In the genomic region with DNA sequence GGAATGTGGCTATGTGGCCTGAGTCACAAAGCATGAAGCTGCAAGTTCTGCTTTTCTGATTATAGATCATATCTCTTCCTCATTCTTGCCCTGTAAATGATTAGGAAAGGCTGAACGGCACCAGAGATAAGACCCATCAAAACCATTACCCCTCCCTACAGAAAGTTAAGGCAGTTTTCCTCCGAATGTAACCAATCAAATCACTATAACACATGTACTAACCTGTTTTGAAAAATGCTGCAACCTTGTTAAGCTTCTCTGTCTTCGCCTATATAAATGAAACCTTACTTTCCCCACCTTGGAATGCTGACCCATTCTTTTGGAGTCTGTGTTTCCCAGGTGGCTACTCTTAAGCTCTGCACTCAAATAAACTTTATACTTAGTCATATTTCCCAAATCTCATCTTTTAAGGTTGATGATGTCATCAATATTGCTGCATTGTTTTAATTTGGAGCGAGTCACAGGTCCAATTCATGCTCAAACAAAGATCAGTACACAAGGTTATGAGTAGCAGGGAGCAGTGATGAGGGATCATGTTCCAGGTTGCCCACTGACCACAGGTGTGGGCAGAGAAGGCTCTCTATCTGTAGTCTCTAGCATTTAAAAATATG, we compare ENCODE assay signal across 12 cellular contexts.
A peak's percentile ranks its signal among the peaks of the same experiment; 100 is the strongest.
DNase-seq lines count a peak whose midpoint lies in the region; ATAC-seq, FAIRE-seq and TF ChIP-seq lines count a peak whose summit lies in the region.
"Had no signal": no experiment of that assay in that cellular context is flagged by ENCODE, and none has a peak within 500 bp of the region (broad histone marks: within the 10 kb centered on the region; RNA-seq: fewer than 3 reads in every experiment).

No MANE protein-coding gene starts in this region.

- no peaks in the 10 kb centered on the region for H4K20me1 ChIP-seq in BLaER1
- H4K20me1 ChIP-seq in keratinocyte (ENCODE audit: control insufficient read depth, extremely low read depth, insufficient read depth, low read length): no peaks in the 10 kb centered on the region

- no peak for TF ChIP-seq POLR2A in vagina (IDR thresholded peaks at IDR 0.05)

- no peaks in the 10 kb centered on the region for H3K27me3 ChIP-seq in BLaER1
- no peaks in the 10 kb centered on the region for H3K27me3 ChIP-seq in keratinocyte (ENCODE audit: control insufficient read depth, extremely low read depth, insufficient read depth, low read length)
- H3K27me3 ChIP-seq in vagina: no peaks in the 10 kb centered on the region

- no peaks in the 10 kb centered on the region for H3K36me3 Mint-ChIP-seq in T-helper 2 cell treated with Interferon-gamma antibody and Interleukin-4, amounts not matched to agents 5 μg/mL and 100 μg/mL, for 36 hours (ENCODE audit: low read depth)

- peak; percentile 81 for ATAC-seq in HG02759 (IDR thresholded peaks at IDR 0.05; ENCODE audit: unreplicated experiment)

- H3K9me1 ChIP-seq in keratinocyte (ENCODE audit: control insufficient read depth, extremely low read depth, insufficient read depth, low read length): no peaks in the 10 kb centered on the region

- FAIRE-seq in keratinocyte (lab: Jason Lieb, UNC): peak; percentile 97

- peak overlapping the region; percentile 4 for H2AFZ ChIP-seq in keratinocyte (ENCODE audit: control insufficient read depth, low read length)

- no peaks in the 10 kb centered on the region for H3K27me3 Mint-ChIP-seq in T-helper 2 cell treated with Interferon-gamma antibody and Interleukin-4, amounts not matched to agents 5 μg/mL and 100 μg/mL, for 36 hours (ENCODE audit: low read depth)

- H3K4me1 ChIP-seq in BLaER1: peaks cover 15% of the 10 kb centered on the region
- peaks cover 22% of the 10 kb centered on the region for H3K4me1 ChIP-seq in keratinocyte (ENCODE audit: control insufficient read depth, extremely low read depth, insufficient read depth, low read length)
- H3K4me1 ChIP-seq in vagina: no peaks in the 10 kb centered on the region

- no peaks in the 10 kb centered on the region for H3K36me3 ChIP-seq in BLaER1
- no peaks in the 10 kb centered on the region for H3K36me3 ChIP-seq in keratinocyte (ENCODE audit: control insufficient read depth in 2 of 2, extremely low read depth in 1 of 2, insufficient read depth in 2 of 2, low read length in 2 of 2)
- no peaks in the 10 kb centered on the region for H3K36me3 ChIP-seq in vagina

- H3K79me2 ChIP-seq in keratinocyte (ENCODE audit: control insufficient read depth, insufficient read depth, low read length): no peaks in the 10 kb centered on the region

- H3K27ac ChIP-seq in BLaER1: no peak overlapping the region
- peak overlapping the region; percentile 88 for H3K27ac ChIP-seq in keratinocyte (ENCODE audit: control insufficient read depth, insufficient read depth, low read length)
- H3K27ac ChIP-seq in vagina: no peak overlapping the region

- no peak overlapping the region for H3K4me3 Mint-ChIP-seq in T-helper 2 cell treated with Interferon-gamma antibody and Interleukin-4, amounts not matched to agents 5 μg/mL and 100 μg/mL, for 36 hours

- H3K9ac ChIP-seq in BLaER1 (no peak overlapping the region), keratinocyte (ENCODE audit: control insufficient read depth, extremely low read depth, insufficient read depth, low read length) (peak overlapping the region; percentile 60)

- H3K4me3 ChIP-seq in BLaER1 (no peak overlapping the region), keratinocyte (ENCODE audit: control insufficient read depth in 2 of 3, extremely low read depth in 1 of 3, insufficient read depth in 2 of 3, low read depth in 1 of 3, low read length in 3 of 3) (peak overlapping the region in 2 of 3 experiments; percentile 13 to 21), vagina (no peak overlapping the region)

- DNase-seq in OCI-M1 (lab: John Stamatoyannopoulos, UW): peak; percentile 78
- DNase-seq in keratinocyte (ENCODE audit: low read depth, low spot score): peak; percentile 94
- DNase-seq in activated effector memory CD4-positive, alpha-beta T cell treated with anti-CD3 and anti-CD28 coated beads, Interleukin-2, amount 50 U/mL, for 16 hours: no peak
- DNase-seq in vagina (ENCODE audit: extremely low spot score in 2 of 2): no peak
- DNase-seq in T-helper 2 cell treated with Interferon-gamma antibody and Interleukin-4, amounts not matched to agents 5 μg/mL and 100 μg/mL, for 36 hours (ENCODE audit: low spot score): no peak
- DNase-seq in stimulated activated CD8-positive, alpha-beta memory T cell treated with anti-CD3 and anti-CD28 coated beads, Interleukin-4, amount 100 ng/mL, for 48 hours: no peak
- DNase-seq: activated CD4-positive, CD25-positive, alpha-beta regulatory T cell; amygdala; NCI-H226; stimulated activated naive CD4-positive, alpha-beta T cell treated with Interleukin-2 at 50 U/mL for 16 hours had no signal

- dilution Hi-C loops in keratinocyte (cut with MboI; ENCODE audit: extremely low pct_ligation_motif_present, low sequenced_read_pairs): no loop called here

- no peaks in the 10 kb centered on the region for H3K9me3 Mint-ChIP-seq in T-helper 2 cell treated with Interferon-gamma antibody and Interleukin-4, amounts not matched to agents 5 μg/mL and 100 μg/mL, for 36 hours

- no peaks in the 10 kb centered on the region for H3K9me3 ChIP-seq in BLaER1
- no peaks in the 10 kb centered on the region for H3K9me3 ChIP-seq in keratinocyte (ENCODE audit: control insufficient read depth, low read depth, low read length)
- H3K9me3 ChIP-seq in vagina: no peaks in the 10 kb centered on the region

- intact Hi-C loops in vagina (cut with DNase I): no loop called here

- H3K27ac Mint-ChIP-seq in T-helper 2 cell treated with Interferon-gamma antibody and Interleukin-4, amounts not matched to agents 5 μg/mL and 100 μg/mL, for 36 hours: no peak overlapping the region

- H3K4me2 ChIP-seq in BLaER1 (peak overlapping the region; percentile 43), keratinocyte (ENCODE audit: control insufficient read depth, extremely low read depth, insufficient read depth, low read depth, low read length) (peak overlapping the region; percentile 67)

- H3K4me1 Mint-ChIP-seq in T-helper 2 cell treated with Interferon-gamma antibody and Interleukin-4, amounts not matched to agents 5 μg/mL and 100 μg/mL, for 36 hours (ENCODE audit: low read depth): no peaks in the 10 kb centered on the region

- no peak for TF ChIP-seq CTCF in keratinocyte (optimal IDR thresholded peaks at IDR 0.05 in 1 of 3, IDR thresholded peaks at IDR 0.05 in 1 of 3, conservative IDR thresholded peaks at IDR 0.05 in 1 of 3; ENCODE audit: extremely low read depth in 1 of 3, insufficient read depth in 2 of 3, low read length in 3 of 3)
- no peak for TF ChIP-seq CTCF in vagina (IDR thresholded peaks at IDR 0.05)

Comparison
In these comparisons a context has a peak if more than half of its experiments do, and no peak if none do; other contexts are left out.
1. H3K4me3 ChIP-seq: peak in keratinocyte (2 of 3); none in BLaER1 (single experiment) and vagina (0 of 2).
2. DNase-seq: peak in OCI-M1 (single experiment) and keratinocyte (single experiment); none in activated effector memory CD4-positive, alpha-beta T cell treated with anti-CD3 and anti-CD28 coated beads, Interleukin-2, amount 50 U/mL, for 16 hours (single experiment), vagina (0 of 2), T-helper 2 cell treated with Interferon-gamma antibody and Interleukin-4, amounts not matched to agents 5 μg/mL and 100 μg/mL, for 36 hours (single experiment) and stimulated activated CD8-positive, alpha-beta memory T cell treated with anti-CD3 and anti-CD28 coated beads, Interleukin-4, amount 100 ng/mL, for 48 hours (single experiment).